In genomic region chr2:17068016-17068415, GRCh38 we compare ENCODE assay signal across 7 cellular contexts.
"Had no signal": no experiment of that assay in that cellular context is flagged by ENCODE, and none has a peak within 500 bp of the region (broad histone marks: within the 10 kb centered on the region; RNA-seq: fewer than 3 reads in every experiment).

No MANE protein-coding gene starts in this region.

- FAIRE-seq: G401.6, GM12878, GM12891, GM18507, GM19239 had no signal

- DNase-seq: GDM1, GF-D8 had no signal
